15 cellular contexts compared by ENCODE assay signal in genomic region chr6:89972024-89972381, GRCh38.
"Had no signal": no experiment of that assay in that cellular context is flagged by ENCODE, and none has a peak within 500 bp of the region (broad histone marks: within the 10 kb centered on the region; RNA-seq: fewer than 3 reads in every experiment).

No MANE protein-coding gene starts in this region.

- H3K9me3 Mint-ChIP-seq: activated naive CD4-positive, alpha-beta T cell treated with anti-CD3 and anti-CD28 coated beads for 36 hours; brain; natural killer cell; T-helper 1 cell treated with Interleukin-12 subunit alpha and Interleukin-12 subunit beta and Interleukin-4 antibody, amounts not matched to agents 30 μg/mL and 1 μg/mL, for 36 hours had no signal

- H3K27me3 ChIP-seq: thyroid gland, uterus had no signal

- H3K4me1 Mint-ChIP-seq: brain had no signal

- H3K27ac Mint-ChIP-seq: activated CD8-positive, alpha-beta T cell treated with anti-CD3 and anti-CD28 coated beads, Interleukin-2, amount 10 ng/mL, durations not matched to agents 7 days and 5 days; activated naive CD4-positive, alpha-beta T cell treated with anti-CD3 and anti-CD28 coated beads for 36 hours; natural killer cell; T-helper 1 cell treated with Interleukin-12 subunit alpha and Interleukin-12 subunit beta and Interleukin-4 antibody, amounts not matched to agents 30 μg/mL and 1 μg/mL, for 36 hours had no signal

- H3K4me3 Mint-ChIP-seq: activated CD8-positive, alpha-beta T cell treated with anti-CD3 and anti-CD28 coated beads, Interleukin-2, amount 10 ng/mL, durations not matched to agents 7 days and 5 days; activated naive CD4-positive, alpha-beta T cell treated with anti-CD3 and anti-CD28 coated beads for 36 hours; brain; natural killer cell; T-helper 1 cell treated with Interleukin-12 subunit alpha and Interleukin-12 subunit beta and Interleukin-4 antibody, amounts not matched to agents 30 μg/mL and 1 μg/mL, for 36 hours had no signal

- ATAC-seq: activated CD8-positive, alpha-beta T cell treated with anti-CD3 and anti-CD28 coated beads, Interleukin-2, amount 10 ng/mL, durations not matched to agents 7 days and 5 days; natural killer cell had no signal

- H3K4me3 ChIP-seq: lung, SK-N-MC, thyroid gland, uterus had no signal

- H3K36me3 ChIP-seq: thyroid gland, uterus had no signal

- H3K9me3 ChIP-seq: thyroid gland, uterus had no signal

- DNase-seq: activated CD8-positive, alpha-beta memory T cell treated with anti-CD3 and anti-CD28 coated beads, Interleukin-2, amount 50 U/mL, for 48 hours; activated CD8-positive, alpha-beta T cell treated with anti-CD3 and anti-CD28 coated beads, Interleukin-2, amount 10 ng/mL, durations not matched to agents 7 days and 5 days; activated naive CD4-positive, alpha-beta T cell treated with anti-CD3 and anti-CD28 coated beads for 36 hours; amniotic stem cell; cerebellar nuclear complex; dermis blood vessel endothelial cell; hippocampal formation; natural killer cell; stimulated activated CD4-positive, alpha-beta T cell treated with anti-CD3 and anti-CD28 coated beads, Interleukin-12 subunit alpha, Interleukin-12 subunit beta, amount 100 ng/mL, for 4 hours; thyroid gland; uterus had no signal

- H3K4me1 ChIP-seq: thyroid gland, uterus had no signal

- H3K27me3 Mint-ChIP-seq: brain had no signal

- H3K27ac ChIP-seq: SK-N-MC, thyroid gland, uterus had no signal

- H3K36me3 Mint-ChIP-seq: brain, natural killer cell had no signal
